8 cellular contexts compared by ENCODE assay signal in the genomic region with DNA sequence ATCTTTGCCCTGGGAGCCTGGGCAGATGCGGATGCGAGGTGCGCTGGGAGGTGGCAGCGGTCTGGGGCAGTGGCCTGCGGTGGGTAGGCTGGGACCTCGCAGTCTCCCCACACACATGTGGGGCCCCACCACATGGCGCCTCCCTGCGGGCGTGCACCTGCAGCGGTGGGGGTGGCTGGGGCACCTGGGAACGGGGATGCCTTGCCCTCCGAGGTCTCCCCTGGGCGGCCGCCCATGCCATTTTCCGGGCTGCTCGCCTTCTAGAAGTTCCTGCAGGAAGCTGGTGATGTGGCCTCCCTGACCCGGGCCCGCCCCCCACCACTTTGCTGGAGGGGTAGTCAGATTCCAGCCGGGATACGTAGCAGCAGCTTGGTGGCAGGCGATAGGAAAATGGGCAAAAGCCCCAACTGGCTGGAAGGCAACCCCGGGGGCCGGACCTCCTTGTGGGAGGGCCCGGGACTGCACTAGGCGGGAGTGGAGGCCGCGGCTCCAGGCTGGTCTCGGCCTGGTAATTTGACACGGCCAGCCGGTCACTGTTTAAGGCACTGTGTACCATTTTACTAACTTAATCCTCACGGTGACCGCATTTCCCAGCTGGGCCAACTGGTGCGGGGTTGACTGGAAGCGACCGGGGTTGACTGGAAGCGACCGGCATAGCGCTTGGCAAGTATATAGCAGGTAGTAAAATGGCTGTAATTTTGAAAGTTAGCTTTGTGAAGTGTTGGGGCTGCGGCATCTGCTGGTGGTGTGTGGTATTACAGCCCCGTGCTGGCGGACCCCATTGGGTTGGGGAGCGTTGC. TPM values are rescaled to one million over a fixed set of nuclear protein-coding genes. Genes with fewer than 3 reads are reported as not detected.
DNase-seq lines count a peak whose midpoint lies in the region; ATAC-seq, FAIRE-seq and TF ChIP-seq lines count a peak whose summit lies in the region.

No MANE protein-coding gene starts in this region.

- H3K27me3 ChIP-seq in K562 (ENCODE audit: control insufficient read depth in 2 of 2, insufficient read depth in 2 of 2, low read length in 2 of 2) (no peaks in the 10 kb centered on the region), subcutaneous abdominal adipose tissue (ENCODE audit: control insufficient read depth in 5 of 5, insufficient read depth in 4 of 5, low read length in 5 of 5) (peaks cover 0 to 2% (median 0%) of the 10 kb centered on the region in 5 donors)

- TF ChIP-seq RAD21 in K562 (CRISPR knock-in tag; conservative IDR thresholded peaks at IDR 0.05 in 1 of 2, IDR thresholded peaks at IDR 0.05 in 1 of 2), result peak in 1 of 2 experiments; percentile 47; a peak in 2 of 4 replicates

- peaks cover 6% of the 10 kb centered on the region; the same call in 1 of the 2 replicates for H4K20me1 ChIP-seq in K562 (replicated peaks; ENCODE audit: control insufficient read depth, insufficient read depth, low read length)

- no peak for DNase-seq in AG09319 (ENCODE audit: extremely low read depth, low read depth)
- peak; percentile 70 for DNase-seq in GM20000 (ENCODE audit: low spot score)
- DNase-seq in OCI-M1 (lab: John Stamatoyannopoulos, UW), result peak; percentile 19
- DNase-seq in K562 (ENCODE audit: extremely low read depth in 1 of 4, low spot score in 3 of 4), result peak; percentile 50 to 64 (median 58)
- DNase-seq in left lobe of liver (ENCODE audit: low spot score), result no peak
- DNase-seq in cerebellum (ENCODE audit: low spot score), result no peak

- H3K79me2 ChIP-seq in K562 (ENCODE audit: control insufficient read depth, insufficient read depth, low read length), result peaks cover 46% of the 10 kb centered on the region

- H3K4me2 ChIP-seq in K562 (ENCODE audit: insufficient read depth, low read length), result no peak overlapping the region

- H3K9me3 ChIP-seq in K562 (replicated peaks; ENCODE audit: control insufficient read depth, insufficient read depth, low read depth, low read length) (no peaks in the 10 kb centered on the region), subcutaneous abdominal adipose tissue (ENCODE audit: control insufficient read depth in 5 of 5, low read length in 5 of 5) (no peaks in the 10 kb centered on the region)

- peaks cover 95% of the 10 kb centered on the region for H3K36me3 ChIP-seq in K562 (ENCODE audit: control insufficient read depth, insufficient read depth, low read length)
- H3K36me3 ChIP-seq in subcutaneous abdominal adipose tissue (ENCODE audit: control insufficient read depth in 5 of 5, insufficient read depth in 5 of 5, low read length in 5 of 5), result no peaks in the 10 kb centered on the region

- H3K4me3 ChIP-seq in K562, result no peak overlapping the region
- H3K4me3 ChIP-seq in subcutaneous abdominal adipose tissue (ENCODE audit: low read depth in 1 of 5, low read length in 5 of 5), result peak overlapping the region in 4 of 5 donors; percentile 49 to 58 (median 53)

- no TSS peak for BruUV-seq in K562 (replicated peaks; lab: Mats Ljungman, UMichigan)

- no peak overlapping the region for H2AFZ ChIP-seq in K562 (ENCODE audit: low read depth, low read length)

- no peak for FAIRE-seq in K562 (lab: Jason Lieb, UNC)

- ATAC-seq in K562 (peak; percentile 58), left lobe of liver (peak; percentile 47), HG03442 (IDR thresholded peaks at IDR 0.05; ENCODE audit: unreplicated experiment) (no peak)

- in situ Hi-C loops in K562 (cut with MboI), result loop anchor here (10.0 to 25.0 kb wide), 2 partner anchors 221 to 348 kb away; a partner anchor contains a TSS

- peaks cover 0 to 10% of the 10 kb centered on the region in 2 experiments; a peak in 2 of 5 replicates for H3K4me1 ChIP-seq in K562 (replicated peaks in 1 of 2; ENCODE audit: control insufficient read depth in 2 of 2, insufficient read depth in 2 of 2, low read length in 2 of 2)
- H3K4me1 ChIP-seq in subcutaneous abdominal adipose tissue (ENCODE audit: control insufficient read depth in 5 of 5, insufficient read depth in 5 of 5, low read length in 5 of 5), result peaks cover 0 to 4% (median 0%) of the 10 kb centered on the region in 5 donors

- H3K27ac ChIP-seq in K562 (ENCODE audit: extremely low read depth, low read depth, low read length), result no peak overlapping the region
- H3K27ac ChIP-seq in subcutaneous abdominal adipose tissue (ENCODE audit: low read depth, low read length), result no peak overlapping the region

- TF ChIP-seq CTCF in AG09319 (IDR thresholded peaks at IDR 0.05; ENCODE audit: low read depth, low read length) (peak; percentile 88), GM20000 (IDR thresholded peaks at IDR 0.05; ENCODE audit: extremely low read depth, missing control alignments) (peak; percentile 32), K562 (IDR thresholded peaks at IDR 0.05 in 2 of 3, conservative IDR thresholded peaks at IDR 0.05 in 1 of 3; ENCODE audit: insufficient read depth in 2 of 3, low read depth in 1 of 3, low read length in 3 of 3) (peak; percentile 51 to 75 (median 64))

- WGBS in K562 (ENCODE audit: insufficient coverage, low coverage, missing lambda C conversion rate), result 94% methylated on average over 38 of the region's 42 CpGs

- intact Hi-C loops in K562 (cut with micrococcal nuclease), result loop anchor here (10.0 kb wide), 1 partner anchor 231 kb away; no protein-coding TSS in a partner anchor

- H3K9me1 ChIP-seq in K562 (ENCODE audit: control insufficient read depth, insufficient read depth, low read length), result no peaks in the 10 kb centered on the region

- H3K9ac ChIP-seq in K562 (ENCODE audit: insufficient read depth in 1 of 2, low read depth in 2 of 2, low read length in 2 of 2) (no peak overlapping the region), subcutaneous abdominal adipose tissue (ENCODE audit: low read length in 5 of 5) (peak overlapping the region in 2 of 5 donors; percentile 56 to 77)

- POLR2A ChIA-PET in K562 (lab: Yijun Ruan, JAX), result interaction anchor here (0.9 kb wide), 1 partner anchor 132 kb away, joined by 3 read pairs; no protein-coding TSS in a partner anchor

- no peak for TF ChIP-seq EP300 in K562 (IDR thresholded peaks at IDR 0.05; ENCODE audit: low read length)

- CTCF ChIA-PET in K562 (lab: Yijun Ruan, JAX; ENCODE audit: low intra/inter-chr PET ratio), result no interaction called here

- no peak for TF ChIP-seq POLR2A in K562 (conservative IDR thresholded peaks at IDR 0.05)

TF ChIP-seq in K562, 482 proteins besides CTCF, POLR2A, EP300 and RAD21 (continues in another document):
- TF ChIP-seq WHSC1 (IDR thresholded peaks at IDR 0.05; ENCODE audit: low read length) (no peak), ZBTB7A (IDR thresholded peaks at IDR 0.05; ENCODE audit: borderline replicate concordance, control insufficient read depth, low read depth, low read length) (0 out of 2 replicates have a peak, but pooled peaks have one; percentile 51)
- TF ChIP-seq, protein P1, sequence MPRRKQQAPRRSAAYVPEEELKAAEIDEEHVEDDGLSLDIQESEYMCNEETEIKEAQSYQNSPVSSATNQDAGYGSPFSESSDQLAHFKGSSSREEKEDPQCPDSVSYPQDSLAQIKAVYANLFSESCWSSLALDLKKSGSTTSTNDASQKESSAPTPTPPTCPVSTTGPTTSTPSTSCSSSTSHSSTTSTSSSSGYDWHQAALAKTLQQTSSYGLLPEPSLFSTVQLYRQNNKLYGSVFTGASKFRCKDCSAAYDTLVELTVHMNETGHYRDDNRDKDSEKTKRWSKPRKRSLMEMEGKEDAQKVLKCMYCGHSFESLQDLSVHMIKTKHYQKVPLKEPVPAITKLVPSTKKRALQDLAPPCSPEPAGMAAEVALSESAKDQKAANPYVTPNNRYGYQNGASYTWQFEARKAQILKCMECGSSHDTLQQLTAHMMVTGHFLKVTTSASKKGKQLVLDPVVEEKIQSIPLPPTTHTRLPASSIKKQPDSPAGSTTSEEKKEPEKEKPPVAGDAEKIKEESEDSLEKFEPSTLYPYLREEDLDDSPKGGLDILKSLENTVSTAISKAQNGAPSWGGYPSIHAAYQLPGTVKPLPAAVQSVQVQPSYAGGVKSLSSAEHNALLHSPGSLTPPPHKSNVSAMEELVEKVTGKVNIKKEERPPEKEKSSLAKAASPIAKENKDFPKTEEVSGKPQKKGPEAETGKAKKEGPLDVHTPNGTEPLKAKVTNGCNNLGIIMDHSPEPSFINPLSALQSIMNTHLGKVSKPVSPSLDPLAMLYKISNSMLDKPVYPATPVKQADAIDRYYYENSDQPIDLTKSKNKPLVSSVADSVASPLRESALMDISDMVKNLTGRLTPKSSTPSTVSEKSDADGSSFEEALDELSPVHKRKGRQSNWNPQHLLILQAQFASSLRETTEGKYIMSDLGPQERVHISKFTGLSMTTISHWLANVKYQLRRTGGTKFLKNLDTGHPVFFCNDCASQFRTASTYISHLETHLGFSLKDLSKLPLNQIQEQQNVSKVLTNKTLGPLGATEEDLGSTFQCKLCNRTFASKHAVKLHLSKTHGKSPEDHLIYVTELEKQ (CRISPR knock-in tag; IDR thresholded peaks at IDR 0.05), result no peak

RNA-seq across cellular contexts. Expression of a gene that starts 38.5 kb away (rescaled TPM):
- total RNA-seq in K562 (2011; cell fraction: chromatin; rRNA removed; ENCODE audit: low replicate concordance), result 94.9 and 96.9 TPM in 2 replicates
- 61.6 and 67.2 TPM in 2 replicates for total RNA-seq in K562 (2011; cell fraction: nucleolus; rRNA removed)
- 82.5 and 120 TPM in 2 replicates for total RNA-seq in K562 (2011; cell fraction: nucleoplasm; rRNA removed)
- total RNA-seq in K562 (2014; rRNA removed), result 53.6 and 61.6 TPM in 2 replicates
- total RNA-seq in K562 (2014; rRNA removed; fragmentation: Illumina TruSeq; extraction: Trizol), result 64.8 and 66.8 TPM in 2 replicates
- 65.5 and 72.0 TPM in 2 replicates for total RNA-seq in K562 (2015; rRNA removed; fragmentation: Illumina TruSeq; extraction: Trizol)
- 291 and 318 TPM in 2 replicates for total RNA-seq in K562 (2021)
- 27.4 and 31.8 TPM in 2 replicates for polyA plus RNA-seq in K562 (2011; rRNA removed)
- polyA plus RNA-seq in K562 (2011; cell fraction: cytosol; rRNA removed), result 27.0 and 46.4 TPM in 2 replicates
- polyA plus RNA-seq in K562 (2011; cell fraction: nucleus; rRNA removed), result 52.8 and 86.1 TPM in 2 replicates
- polyA plus RNA-seq in K562 (2012), result 50.4 and 60.4 TPM in 2 replicates
- 71.8 and 80.4 TPM in 2 replicates for polyA plus RNA-seq in K562 (2014; fragmentation: Illumina TruSeq; extraction: Trizol)
- polyA plus RNA-seq in K562 (2014; fragmentation: Nextera tagmentation; extraction: Ambion mirVana), result 10 to 100 TPM; 13.0 to 13.8 TPM
- polyA plus RNA-seq in K562 (2014; rRNA removed), result 41.5 and 47.2 TPM in 2 replicates
- 59.8 and 69.5 TPM in 2 replicates for polyA minus RNA-seq in K562 (2011; rRNA and poly(A)+ RNA removed)
- polyA minus RNA-seq in K562 (2011; cell fraction: cytosol; rRNA and poly(A)+ RNA removed), result 92.6 and 107 TPM in 2 replicates
- polyA minus RNA-seq in K562 (2011; cell fraction: nucleus; rRNA and poly(A)+ RNA removed), result 27.3 and 40.9 TPM in 2 replicates
- 1.2 TPM for total RNA-seq in left lobe of liver
- 8.5 TPM for total RNA-seq in cerebellum

Comparison
In these comparisons a context has a peak if more than half of its experiments do, and no peak if none do; other contexts are left out.
1. DNase-seq: peak in GM20000 (single experiment), OCI-M1 (single experiment) and K562 (4 of 4); none in AG09319 (single experiment), left lobe of liver (single experiment) and cerebellum (single experiment).
2. CTCF ChIP-seq: peak in every context shown above with its lines; median percentile 88 in AG09319; 64 in K562; 32 in GM20000.